In the genomic region with DNA sequence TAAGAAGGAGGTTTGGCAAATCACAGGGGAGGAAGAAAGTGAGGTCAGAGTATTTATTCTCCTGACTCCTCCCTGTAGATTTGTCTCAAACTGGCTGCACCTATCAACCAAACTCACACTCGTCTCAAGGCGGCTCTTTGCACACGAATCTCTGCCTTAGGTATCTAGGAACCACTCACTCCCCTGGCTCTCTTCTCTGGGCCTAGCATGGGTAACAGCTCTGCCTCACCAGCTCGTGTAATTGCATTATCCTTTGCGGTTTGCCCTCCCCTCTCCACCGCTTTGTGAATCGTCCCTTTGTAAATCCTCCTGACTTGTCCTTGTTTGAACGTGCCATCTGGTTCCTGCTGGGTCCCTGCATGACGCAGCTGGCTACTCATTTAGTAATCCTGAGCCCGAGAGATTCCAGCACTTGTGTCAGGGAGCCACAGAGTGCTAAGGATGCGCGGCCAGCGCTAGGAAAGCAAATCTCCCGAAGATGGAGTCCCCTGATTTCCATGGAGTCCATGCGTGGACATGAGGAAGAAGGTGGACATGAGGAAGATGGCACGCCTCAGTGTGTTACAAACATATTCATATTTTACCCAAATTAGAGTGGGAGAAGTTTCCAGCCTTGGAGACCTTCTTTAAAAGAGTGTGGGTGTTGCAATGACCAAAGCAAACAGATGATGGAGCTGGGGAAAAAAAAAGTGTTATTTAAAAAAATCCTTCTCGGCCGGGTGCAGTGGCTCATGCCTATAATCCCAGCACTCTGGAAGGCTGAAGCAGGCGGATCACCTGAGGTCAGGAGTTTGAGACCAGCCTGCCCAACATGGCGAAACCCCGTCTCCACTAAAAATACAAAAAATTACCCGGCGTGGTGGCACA, we compare ENCODE assay signal across 1 cellular context.
A peak's percentile ranks its signal among the peaks of the same experiment; 100 is the strongest.
TF ChIP-seq lines count a peak whose summit lies in the region.

No MANE protein-coding gene starts in this region.

TF ChIP-seq in WTC11, 78 proteins besides CTCF, POLR2A, EP300 and RAD21:
- TF ChIP-seq, protein P1, sequence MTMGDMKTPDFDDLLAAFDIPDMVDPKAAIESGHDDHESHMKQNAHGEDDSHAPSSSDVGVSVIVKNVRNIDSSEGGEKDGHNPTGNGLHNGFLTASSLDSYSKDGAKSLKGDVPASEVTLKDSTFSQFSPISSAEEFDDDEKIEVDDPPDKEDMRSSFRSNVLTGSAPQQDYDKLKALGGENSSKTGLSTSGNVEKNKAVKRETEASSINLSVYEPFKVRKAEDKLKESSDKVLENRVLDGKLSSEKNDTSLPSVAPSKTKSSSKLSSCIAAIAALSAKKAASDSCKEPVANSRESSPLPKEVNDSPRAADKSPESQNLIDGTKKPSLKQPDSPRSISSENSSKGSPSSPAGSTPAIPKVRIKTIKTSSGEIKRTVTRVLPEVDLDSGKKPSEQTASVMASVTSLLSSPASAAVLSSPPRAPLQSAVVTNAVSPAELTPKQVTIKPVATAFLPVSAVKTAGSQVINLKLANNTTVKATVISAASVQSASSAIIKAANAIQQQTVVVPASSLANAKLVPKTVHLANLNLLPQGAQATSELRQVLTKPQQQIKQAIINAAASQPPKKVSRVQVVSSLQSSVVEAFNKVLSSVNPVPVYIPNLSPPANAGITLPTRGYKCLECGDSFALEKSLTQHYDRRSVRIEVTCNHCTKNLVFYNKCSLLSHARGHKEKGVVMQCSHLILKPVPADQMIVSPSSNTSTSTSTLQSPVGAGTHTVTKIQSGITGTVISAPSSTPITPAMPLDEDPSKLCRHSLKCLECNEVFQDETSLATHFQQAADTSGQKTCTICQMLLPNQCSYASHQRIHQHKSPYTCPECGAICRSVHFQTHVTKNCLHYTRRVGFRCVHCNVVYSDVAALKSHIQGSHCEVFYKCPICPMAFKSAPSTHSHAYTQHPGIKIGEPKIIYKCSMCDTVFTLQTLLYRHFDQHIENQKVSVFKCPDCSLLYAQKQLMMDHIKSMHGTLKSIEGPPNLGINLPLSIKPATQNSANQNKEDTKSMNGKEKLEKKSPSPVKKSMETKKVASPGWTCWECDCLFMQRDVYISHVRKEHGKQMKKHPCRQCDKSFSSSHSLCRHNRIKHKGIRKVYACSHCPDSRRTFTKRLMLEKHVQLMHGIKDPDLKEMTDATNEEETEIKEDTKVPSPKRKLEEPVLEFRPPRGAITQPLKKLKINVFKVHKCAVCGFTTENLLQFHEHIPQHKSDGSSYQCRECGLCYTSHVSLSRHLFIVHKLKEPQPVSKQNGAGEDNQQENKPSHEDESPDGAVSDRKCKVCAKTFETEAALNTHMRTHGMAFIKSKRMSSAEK (CRISPR knock-in tag; IDR thresholded peaks at IDR 0.05; ENCODE audit: borderline replicate concordance) = 0 out of 2 replicates have a peak, but pooled peaks have one; percentile 15
- TF ChIP-seq GABPB1 (CRISPR knock-in tag; IDR thresholded peaks at IDR 0.05) (0 out of 2 replicates have a peak, but pooled peaks have one; percentile 34), ZNF671 (CRISPR knock-in tag; IDR thresholded peaks at IDR 0.05) (no peak), CBFB (CRISPR knock-in tag; IDR thresholded peaks at IDR 0.05; ENCODE audit: low read depth) (peak; percentile 85; the same call in 1 of the 2 replicates), ZNF396 (CRISPR knock-in tag; IDR thresholded peaks at IDR 0.05; ENCODE audit: borderline replicate concordance) (no peak), TEAD1 (CRISPR knock-in tag; IDR thresholded peaks at IDR 0.05) (peak; percentile 73; the same call in 1 of the 2 replicates), ZNF423 (CRISPR knock-in tag; IDR thresholded peaks at IDR 0.05) (peak; percentile 12; the same call in 1 of the 2 replicates), ZBTB21 (CRISPR knock-in tag; IDR thresholded peaks at IDR 0.05; ENCODE audit: borderline replicate concordance) (0 out of 2 replicates have a peak, but pooled peaks have one; percentile 61), NR3C1 (CRISPR knock-in tag; conservative IDR thresholded peaks at IDR 0.05; ENCODE audit: low read depth) (0 out of 2 replicates have a peak, but pooled peaks have one; percentile 42)
- TF ChIP-seq, protein P2, sequence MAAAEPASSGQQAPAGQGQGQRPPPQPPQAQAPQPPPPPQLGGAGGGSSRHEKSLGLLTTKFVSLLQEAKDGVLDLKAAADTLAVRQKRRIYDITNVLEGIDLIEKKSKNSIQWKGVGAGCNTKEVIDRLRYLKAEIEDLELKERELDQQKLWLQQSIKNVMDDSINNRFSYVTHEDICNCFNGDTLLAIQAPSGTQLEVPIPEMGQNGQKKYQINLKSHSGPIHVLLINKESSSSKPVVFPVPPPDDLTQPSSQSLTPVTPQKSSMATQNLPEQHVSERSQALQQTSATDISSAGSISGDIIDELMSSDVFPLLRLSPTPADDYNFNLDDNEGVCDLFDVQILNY (CRISPR knock-in tag; IDR thresholded peaks at IDR 0.05) = no peak
- TF ChIP-seq, protein P3, sequence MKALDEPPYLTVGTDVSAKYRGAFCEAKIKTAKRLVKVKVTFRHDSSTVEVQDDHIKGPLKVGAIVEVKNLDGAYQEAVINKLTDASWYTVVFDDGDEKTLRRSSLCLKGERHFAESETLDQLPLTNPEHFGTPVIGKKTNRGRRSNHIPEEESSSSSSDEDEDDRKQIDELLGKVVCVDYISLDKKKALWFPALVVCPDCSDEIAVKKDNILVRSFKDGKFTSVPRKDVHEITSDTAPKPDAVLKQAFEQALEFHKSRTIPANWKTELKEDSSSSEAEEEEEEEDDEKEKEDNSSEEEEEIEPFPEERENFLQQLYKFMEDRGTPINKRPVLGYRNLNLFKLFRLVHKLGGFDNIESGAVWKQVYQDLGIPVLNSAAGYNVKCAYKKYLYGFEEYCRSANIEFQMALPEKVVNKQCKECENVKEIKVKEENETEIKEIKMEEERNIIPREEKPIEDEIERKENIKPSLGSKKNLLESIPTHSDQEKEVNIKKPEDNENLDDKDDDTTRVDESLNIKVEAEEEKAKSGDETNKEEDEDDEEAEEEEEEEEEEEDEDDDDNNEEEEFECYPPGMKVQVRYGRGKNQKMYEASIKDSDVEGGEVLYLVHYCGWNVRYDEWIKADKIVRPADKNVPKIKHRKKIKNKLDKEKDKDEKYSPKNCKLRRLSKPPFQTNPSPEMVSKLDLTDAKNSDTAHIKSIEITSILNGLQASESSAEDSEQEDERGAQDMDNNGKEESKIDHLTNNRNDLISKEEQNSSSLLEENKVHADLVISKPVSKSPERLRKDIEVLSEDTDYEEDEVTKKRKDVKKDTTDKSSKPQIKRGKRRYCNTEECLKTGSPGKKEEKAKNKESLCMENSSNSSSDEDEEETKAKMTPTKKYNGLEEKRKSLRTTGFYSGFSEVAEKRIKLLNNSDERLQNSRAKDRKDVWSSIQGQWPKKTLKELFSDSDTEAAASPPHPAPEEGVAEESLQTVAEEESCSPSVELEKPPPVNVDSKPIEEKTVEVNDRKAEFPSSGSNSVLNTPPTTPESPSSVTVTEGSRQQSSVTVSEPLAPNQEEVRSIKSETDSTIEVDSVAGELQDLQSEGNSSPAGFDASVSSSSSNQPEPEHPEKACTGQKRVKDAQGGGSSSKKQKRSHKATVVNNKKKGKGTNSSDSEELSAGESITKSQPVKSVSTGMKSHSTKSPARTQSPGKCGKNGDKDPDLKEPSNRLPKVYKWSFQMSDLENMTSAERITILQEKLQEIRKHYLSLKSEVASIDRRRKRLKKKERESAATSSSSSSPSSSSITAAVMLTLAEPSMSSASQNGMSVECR (CRISPR knock-in tag; IDR thresholded peaks at IDR 0.05; ENCODE audit: borderline replicate concordance) = no peak
- TF ChIP-seq, protein P4, sequence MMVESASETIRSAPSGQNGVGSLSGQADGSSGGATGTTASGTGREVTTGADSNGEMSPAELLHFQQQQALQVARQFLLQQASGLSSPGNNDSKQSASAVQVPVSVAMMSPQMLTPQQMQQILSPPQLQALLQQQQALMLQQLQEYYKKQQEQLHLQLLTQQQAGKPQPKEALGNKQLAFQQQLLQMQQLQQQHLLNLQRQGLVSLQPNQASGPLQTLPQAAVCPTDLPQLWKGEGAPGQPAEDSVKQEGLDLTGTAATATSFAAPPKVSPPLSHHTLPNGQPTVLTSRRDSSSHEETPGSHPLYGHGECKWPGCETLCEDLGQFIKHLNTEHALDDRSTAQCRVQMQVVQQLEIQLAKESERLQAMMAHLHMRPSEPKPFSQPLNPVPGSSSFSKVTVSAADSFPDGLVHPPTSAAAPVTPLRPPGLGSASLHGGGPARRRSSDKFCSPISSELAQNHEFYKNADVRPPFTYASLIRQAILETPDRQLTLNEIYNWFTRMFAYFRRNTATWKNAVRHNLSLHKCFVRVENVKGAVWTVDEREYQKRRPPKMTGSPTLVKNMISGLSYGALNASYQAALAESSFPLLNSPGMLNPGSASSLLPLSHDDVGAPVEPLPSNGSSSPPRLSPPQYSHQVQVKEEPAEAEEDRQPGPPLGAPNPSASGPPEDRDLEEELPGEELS (CRISPR knock-in tag; IDR thresholded peaks at IDR 0.05) = 0 out of 2 replicates have a peak, but pooled peaks have one; percentile 35
- TF ChIP-seq, protein P5, sequence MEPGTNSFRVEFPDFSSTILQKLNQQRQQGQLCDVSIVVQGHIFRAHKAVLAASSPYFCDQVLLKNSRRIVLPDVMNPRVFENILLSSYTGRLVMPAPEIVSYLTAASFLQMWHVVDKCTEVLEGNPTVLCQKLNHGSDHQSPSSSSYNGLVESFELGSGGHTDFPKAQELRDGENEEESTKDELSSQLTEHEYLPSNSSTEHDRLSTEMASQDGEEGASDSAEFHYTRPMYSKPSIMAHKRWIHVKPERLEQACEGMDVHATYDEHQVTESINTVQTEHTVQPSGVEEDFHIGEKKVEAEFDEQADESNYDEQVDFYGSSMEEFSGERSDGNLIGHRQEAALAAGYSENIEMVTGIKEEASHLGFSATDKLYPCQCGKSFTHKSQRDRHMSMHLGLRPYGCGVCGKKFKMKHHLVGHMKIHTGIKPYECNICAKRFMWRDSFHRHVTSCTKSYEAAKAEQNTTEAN (CRISPR knock-in tag; IDR thresholded peaks at IDR 0.05) = peak; percentile 95
- TF ChIP-seq, protein P6, sequence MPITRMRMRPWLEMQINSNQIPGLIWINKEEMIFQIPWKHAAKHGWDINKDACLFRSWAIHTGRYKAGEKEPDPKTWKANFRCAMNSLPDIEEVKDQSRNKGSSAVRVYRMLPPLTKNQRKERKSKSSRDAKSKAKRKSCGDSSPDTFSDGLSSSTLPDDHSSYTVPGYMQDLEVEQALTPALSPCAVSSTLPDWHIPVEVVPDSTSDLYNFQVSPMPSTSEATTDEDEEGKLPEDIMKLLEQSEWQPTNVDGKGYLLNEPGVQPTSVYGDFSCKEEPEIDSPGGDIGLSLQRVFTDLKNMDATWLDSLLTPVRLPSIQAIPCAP (CRISPR knock-in tag; IDR thresholded peaks at IDR 0.05) = no peak
- TF ChIP-seq, protein P7, sequence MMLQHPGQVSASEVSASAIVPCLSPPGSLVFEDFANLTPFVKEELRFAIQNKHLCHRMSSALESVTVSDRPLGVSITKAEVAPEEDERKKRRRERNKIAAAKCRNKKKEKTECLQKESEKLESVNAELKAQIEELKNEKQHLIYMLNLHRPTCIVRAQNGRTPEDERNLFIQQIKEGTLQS (CRISPR knock-in tag; conservative IDR thresholded peaks at IDR 0.05) = no peak
- TF ChIP-seq, protein P8, sequence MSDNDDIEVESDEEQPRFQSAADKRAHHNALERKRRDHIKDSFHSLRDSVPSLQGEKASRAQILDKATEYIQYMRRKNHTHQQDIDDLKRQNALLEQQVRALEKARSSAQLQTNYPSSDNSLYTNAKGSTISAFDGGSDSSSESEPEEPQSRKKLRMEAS (CRISPR knock-in tag; IDR thresholded peaks at IDR 0.05) = peak; percentile 73
